ENCODE assay signal across 8 cellular contexts in the genomic region with DNA sequence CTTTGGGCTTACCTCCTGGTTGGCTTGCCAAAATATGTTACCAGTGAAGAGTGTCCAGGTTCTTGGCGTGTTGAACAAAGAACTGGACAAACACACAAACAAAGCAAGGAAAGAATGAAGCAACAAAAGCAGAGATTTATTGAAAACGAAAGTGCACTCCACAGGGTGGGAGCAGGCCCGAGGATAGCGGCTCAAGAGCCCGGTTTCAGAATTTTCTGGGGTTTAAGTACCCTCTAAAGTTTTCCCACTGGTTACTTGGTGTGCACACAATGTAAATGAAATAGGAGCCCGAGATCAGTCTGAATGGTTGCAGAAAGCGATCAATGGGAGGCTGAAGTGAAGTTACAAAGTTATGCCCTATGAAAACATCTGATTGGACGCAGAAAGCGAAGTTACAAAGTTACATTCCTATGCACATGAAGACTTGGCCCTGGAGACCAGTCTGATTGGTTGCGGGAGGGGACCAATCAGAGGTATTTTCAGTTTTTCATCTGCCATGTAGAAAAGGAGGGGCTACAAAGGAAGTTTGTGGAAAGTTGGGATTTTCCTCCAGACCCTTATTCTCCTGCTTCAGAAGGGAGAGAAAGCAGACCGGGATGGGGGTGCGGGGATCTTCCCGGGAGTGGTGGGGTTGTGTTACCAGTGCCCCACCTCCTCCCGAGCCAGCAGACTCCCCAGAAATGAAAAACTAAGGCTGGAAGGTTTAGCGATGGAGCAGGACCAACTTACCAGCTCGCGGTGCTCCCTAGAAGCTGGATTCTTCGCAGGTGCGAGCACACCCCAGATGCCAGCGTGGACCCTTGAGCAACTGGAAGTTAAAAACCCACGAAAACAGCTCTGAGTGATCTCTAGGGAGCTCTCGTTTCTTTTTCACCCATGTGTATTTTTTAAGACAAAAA. TPM values are rescaled to one million over a fixed set of nuclear protein-coding genes. Genes with fewer than 3 reads are reported as not detected.
DNase-seq lines count a peak whose midpoint lies in the region; ATAC-seq and FAIRE-seq lines count a peak whose summit lies in the region.

A gene (minus strand): TSS at position 325 of the 899 bp plus-strand sequence. CDS start 9,472 bp downstream, outside the sequence.

- peak within 1 kb of the TSS; percentile 64 for H3K27ac ChIP-seq in substantia nigra (ENCODE audit: low read depth, low read length, poor library complexity, severe bottlenecking)

- peak; percentile 80 for ATAC-seq in GM21390 (IDR thresholded peaks at IDR 0.05; ENCODE audit: unreplicated experiment)

- peaks cover 34% of the 10 kb centered on the region for H3K4me1 ChIP-seq in mononuclear cell (ENCODE audit: insufficient read depth, low read length)

- H3K27me3 ChIP-seq in mononuclear cell (ENCODE audit: insufficient read depth, low read length), result no peaks in the 10 kb centered on the region

- H3K9me3 ChIP-seq in mononuclear cell (ENCODE audit: low read depth, low read length), result no peaks in the 10 kb centered on the region

- peak within 1 kb of the TSS; percentile 97 for H3K4me3 ChIP-seq in mononuclear cell (ENCODE audit: low read length)

- DNase-seq in CD1c-positive myeloid dendritic cell (ENCODE audit: extremely low spot score), result peak; percentile 83
- peak; percentile 76 for DNase-seq in HTR-8/SVneo (ENCODE audit: insufficient read length, low spot score)
- DNase-seq in activated CD4-positive, alpha-beta T cell treated with anti-CD3 and anti-CD28 coated beads, Interleukin-2, amount 50 U/mL, for 48 hours, result peak; percentile 29 to 40
- DNase-seq in substantia nigra (lab: John Stamatoyannopoulos, UW), result peak in 20 of 49 donors; percentile 5 to 42 (median 20)
- DNase-seq in NCI-H2081 (lab: John Stamatoyannopoulos, UW), result no peak

- peak; percentile 80 for FAIRE-seq in HTR-8/SVneo (lab: Jason Lieb, UNC)
- FAIRE-seq in endometrium (lab: Jason Lieb, UNC), result peak; percentile 98

RNA-seq across cellular contexts. Expression of the gene that starts here (rescaled TPM):
- 5.9 TPM for total RNA-seq in mononuclear cell

Comparison
In these comparisons a context has a peak if more than half of its experiments do, and no peak if none do; other contexts are left out.
1. DNase-seq: peak in CD1c-positive myeloid dendritic cell (single experiment), HTR-8/SVneo (single experiment) and activated CD4-positive, alpha-beta T cell treated with anti-CD3 and anti-CD28 coated beads, Interleukin-2, amount 50 U/mL, for 48 hours (2 of 2); none in NCI-H2081 (0 of 2).